31 cellular contexts compared by ENCODE assay signal in the genomic region with DNA sequence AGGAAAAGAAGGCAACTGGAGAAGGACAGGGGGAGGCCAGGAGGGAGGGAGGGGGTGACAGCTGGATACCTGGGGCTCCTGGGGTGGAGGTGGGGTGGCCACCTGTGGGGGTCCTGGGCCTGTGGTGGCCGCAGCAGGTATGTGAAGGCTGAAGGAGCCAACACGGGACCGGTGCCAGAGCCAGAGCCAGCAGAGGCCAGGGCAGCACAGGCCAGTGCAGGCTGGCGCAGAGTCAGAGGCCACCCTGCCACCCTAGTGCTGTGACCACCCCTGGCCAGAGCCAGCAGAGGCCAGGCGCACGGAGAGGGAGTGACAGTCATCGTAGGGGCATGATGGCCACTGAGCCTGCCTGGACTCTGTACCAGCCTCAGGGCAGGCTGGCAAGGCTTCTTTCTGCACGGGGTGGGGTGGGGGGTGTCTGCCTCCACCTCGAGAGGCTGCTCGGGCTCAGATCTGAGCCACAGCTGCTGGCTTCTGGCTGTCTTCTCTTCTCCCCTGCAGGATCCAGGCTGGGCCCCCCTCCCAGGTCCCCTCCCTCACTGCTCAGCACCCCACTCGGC. TPM values are rescaled to one million over a fixed set of nuclear protein-coding genes. Genes with fewer than 3 reads are reported as not detected.
"Had no signal": no experiment of that assay in that cellular context is flagged by ENCODE, and none has a peak within 500 bp of the region (broad histone marks: within the 10 kb centered on the region; RNA-seq: fewer than 3 reads in every experiment).

No MANE protein-coding gene starts in this region.

- H3K27ac ChIP-seq: ascending aorta, breast epithelium, cardiac muscle cell, colonic mucosa, epithelial cell of prostate, esophagus squamous epithelium, gastroesophageal sphincter had no signal

- DNase-seq: activated CD4-positive, alpha-beta memory T cell treated with anti-CD3 and anti-CD28 coated beads for 36 hours; activated CD4-positive, alpha-beta T cell treated with anti-CD3 and anti-CD28 coated beads for 36 hours; activated CD4-positive, alpha-beta T cell treated with anti-CD3 and anti-CD28 coated beads, Interleukin-2, amount 10 ng/mL, durations not matched to agents 24 days and 14 days; activated CD4-positive, CD25-positive, alpha-beta regulatory T cell; activated CD4-positive, CD25-positive, alpha-beta regulatory T cell treated with anti-CD3 and anti-CD28 coated beads, Interleukin-2, amount 50 U/mL, for 72 hours; activated CD8-positive, alpha-beta memory T cell treated with anti-CD3 and anti-CD28 coated beads, Interleukin-2, amount 10 ng/mL, durations not matched to agents 7 days and 5 days; activated CD8-positive, alpha-beta memory T cell treated with anti-CD3 and anti-CD28 coated beads, Interleukin-2, amount 50 U/mL, for 4 hours; activated CD8-positive, alpha-beta T cell treated with anti-CD3 and anti-CD28 coated beads, Interleukin-2, amount 10 ng/mL, durations not matched to agents 7 days and 5 days; activated gamma-delta T cell; activated naive CD4-positive, alpha-beta T cell; activated naive CD4-positive, alpha-beta T cell treated with anti-CD3 and anti-CD28 coated beads, Interleukin-2, amount 10 ng/mL, durations not matched to agents 7 days and 5 days; activated naive CD8-positive, alpha-beta T cell treated with anti-CD3 and anti-CD28 coated beads, Interleukin-2, amount 10 ng/mL, durations not matched to agents 7 days and 5 days; activated T-cell treated with anti-CD3 and anti-CD28 coated beads for 4 hours; activated T-cell treated with anti-CD3 and anti-CD28 coated beads, Interleukin-2, amount 50 U/mL, for 24 hours; activated T-cell treated with anti-CD3 and anti-CD28 coated beads, Interleukin-2, amount 50 U/mL, for 72 hours; central memory CD4-positive, alpha-beta T cell; cerebellar nuclear complex; colonic mucosa; effector CD8-positive, alpha-beta T cell; esophagus squamous epithelium; foreskin melanocyte; T-helper 2 cell had no signal

- H3K9me3 ChIP-seq: ascending aorta, breast epithelium, colonic mucosa, esophagus squamous epithelium, gastroesophageal sphincter had no signal

- H3K4me1 ChIP-seq: ascending aorta, breast epithelium, colonic mucosa, gastroesophageal sphincter had no signal

- ATAC-seq: activated CD4-positive, alpha-beta T cell treated with anti-CD3 and anti-CD28 coated beads for 36 hours; activated CD8-positive, alpha-beta memory T cell treated with anti-CD3 and anti-CD28 coated beads, Interleukin-2, amount 10 ng/mL, durations not matched to agents 7 days and 5 days; activated CD8-positive, alpha-beta T cell treated with anti-CD3 and anti-CD28 coated beads, Interleukin-2, amount 10 ng/mL, durations not matched to agents 7 days and 5 days; activated naive CD4-positive, alpha-beta T cell treated with anti-CD3 and anti-CD28 coated beads, Interleukin-2, amount 50 U/mL, for 72 hours; activated T-cell treated with anti-CD3 and anti-CD28 coated beads, Interleukin-2, amount 50 U/mL, for 72 hours; gastroesophageal sphincter had no signal

- H3K4me3 ChIP-seq: ascending aorta, breast epithelium, cardiac muscle cell, colonic mucosa, esophagus squamous epithelium, gastroesophageal sphincter had no signal

- FAIRE-seq: endometrium, endothelial cell of umbilical vein had no signal

- H3K36me3 ChIP-seq: ascending aorta, breast epithelium, cardiac muscle cell, colonic mucosa, esophagus squamous epithelium, gastroesophageal sphincter had no signal

- H3K27me3 ChIP-seq: ascending aorta, cardiac muscle cell, colonic mucosa had no signal

RNA-seq across cellular contexts. Expression of a gene that starts 40.4 kb away (rescaled TPM):
- total RNA-seq: activated CD8-positive, alpha-beta T cell treated with anti-CD3 and anti-CD28 coated beads, Interleukin-2, amount 10 ng/mL, durations not matched to agents 7 days and 5 days; T-helper 1 cell treated with Interleukin-12 subunit alpha and Interleukin-12 subunit beta and Interleukin-4 antibody, amounts not matched to agents 30 ng/mL and 1 ng/mL, for 36 hours had no signal
